8 cellular contexts compared by ENCODE assay signal in the genomic region with DNA sequence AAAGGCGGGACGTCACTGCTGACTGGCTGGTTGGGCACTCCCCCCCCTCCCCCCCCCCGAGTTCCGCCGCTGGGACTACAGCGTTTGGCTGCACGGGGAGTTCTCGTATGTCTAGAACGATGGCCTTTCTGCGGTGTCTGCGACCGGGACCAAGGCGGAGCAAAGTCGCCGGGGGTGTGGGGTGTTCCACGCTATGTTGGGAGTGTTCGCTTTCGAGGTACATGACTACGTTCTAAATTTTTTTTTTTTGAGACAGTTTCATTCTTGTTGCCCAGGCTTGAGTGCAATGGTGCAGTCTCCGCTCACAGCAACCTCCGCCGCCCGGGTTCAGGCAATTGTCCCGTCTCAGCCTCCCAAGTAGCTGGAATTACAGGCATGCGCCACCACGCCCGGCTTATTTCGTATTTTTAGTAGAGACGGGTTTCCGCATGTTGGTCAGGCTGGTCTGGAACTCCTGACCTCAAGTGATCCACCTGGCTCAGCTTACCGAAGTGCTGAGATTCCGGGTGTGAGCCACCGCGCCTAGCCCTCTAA. TPM values are rescaled to one million over a fixed set of nuclear protein-coding genes. Genes with fewer than 3 reads are reported as not detected.
DNase-seq lines count a peak whose midpoint lies in the region; ATAC-seq and TF ChIP-seq lines count a peak whose summit lies in the region.

No MANE protein-coding gene starts in this region.

- H3K9me3 ChIP-seq in HCT116 (ENCODE audit: control insufficient read depth in 1 of 2, insufficient read depth in 1 of 2, low read depth in 1 of 2, low read length in 2 of 2) (no peaks in the 10 kb centered on the region), SU-DHL-6 (ENCODE audit: insufficient read depth, low read length) (no peaks in the 10 kb centered on the region), skeletal muscle tissue (ENCODE audit: control insufficient read depth in 3 of 3, low read length in 3 of 3) (no peaks in the 10 kb centered on the region)

- H2AFZ ChIP-seq in HCT116 (ENCODE audit: low read depth, low read length, poor library complexity, severe bottlenecking), result no peak overlapping the region
- H2AFZ ChIP-seq in SU-DHL-6 (ENCODE audit: low read depth, low read length, severe bottlenecking), result peak overlapping the region; percentile 42

- H3K4me1 ChIP-seq in HCT116 (ENCODE audit: control insufficient read depth in 1 of 2, insufficient read depth in 2 of 2, low read length in 2 of 2) (peaks cover 16 to 25% of the 10 kb centered on the region in 2 experiments), foreskin keratinocyte (peaks cover 15% of the 10 kb centered on the region), skeletal muscle tissue (ENCODE audit: control insufficient read depth in 3 of 3, insufficient read depth in 3 of 3, low read length in 3 of 3) (peaks cover 28 to 44% (median 30%) of the 10 kb centered on the region in 3 donors)

- peak overlapping the region; percentile 90 to 91 for H3K4me3 ChIP-seq in HCT116 (replicated peaks in 1 of 2; ENCODE audit: low read depth in 1 of 2, low read length in 2 of 2)
- H3K4me3 ChIP-seq in SU-DHL-6 (ENCODE audit: insufficient read depth, low read length, poor library complexity, severe bottlenecking), result peak overlapping the region; percentile 81
- peak overlapping the region; percentile 88 to 99 (median 91) for H3K4me3 ChIP-seq in skeletal muscle tissue (ENCODE audit: low read length in 3 of 3)

- peaks cover 80% of the 10 kb centered on the region for H3K79me2 ChIP-seq in HCT116 (ENCODE audit: insufficient read depth, low read length)
- peaks cover 81% of the 10 kb centered on the region for H3K79me2 ChIP-seq in SU-DHL-6 (ENCODE audit: insufficient read depth, low read length)

- DNase-seq in HCT116 (ENCODE audit: low read depth, low spot score) (no peak), foreskin keratinocyte (no peak), NCI-H2196 (lab: John Stamatoyannopoulos, UW; ENCODE audit: unreplicated experiment) (no peak), H4 (ENCODE audit: low spot score) (no peak)

- TF ChIP-seq POLR2A in HCT116 (IDR thresholded peaks at IDR 0.05; ENCODE audit: borderline replicate concordance, extremely low read depth, insufficient read depth, insufficient read length), result no peak

- H3F3A ChIP-seq in SU-DHL-6 (ENCODE audit: insufficient read depth), result peaks cover 46% of the 10 kb centered on the region

- no peaks in the 10 kb centered on the region for H3K9me2 ChIP-seq in HCT116 (ENCODE audit: insufficient read depth)
- no peaks in the 10 kb centered on the region for H3K9me2 ChIP-seq in SU-DHL-6 (replicated peaks; ENCODE audit: insufficient read depth, low read length)

- CTCF ChIA-PET in HCT116 (lab: Charles Lee), result interaction anchor here (0.6 kb wide), 1 partner anchor 829 kb away, joined by 3 read pairs; no protein-coding TSS in a partner anchor

- RAD21 ChIA-PET in HCT116 (lab: Charles Lee; ENCODE audit: low non-redundant PET in 1 of 2, low total read pairs in 2 of 2, uncharacterized antibody in 2 of 2, unreplicated experiment in 2 of 2), result no interaction called here

- no peaks in the 10 kb centered on the region for H3K27me3 ChIP-seq in HCT116 (ENCODE audit: insufficient read depth, low read length)
- H3K27me3 ChIP-seq in SU-DHL-6 (ENCODE audit: low read length), result no peaks in the 10 kb centered on the region
- no peaks in the 10 kb centered on the region for H3K27me3 ChIP-seq in foreskin keratinocyte
- H3K27me3 ChIP-seq in skeletal muscle tissue (ENCODE audit: control insufficient read depth in 3 of 3, insufficient read depth in 3 of 3, low read length in 3 of 3), result no peaks in the 10 kb centered on the region

- H3K27ac ChIP-seq in HCT116 (ENCODE audit: low read depth, low read length) (peak overlapping the region; percentile 78), SU-DHL-6 (ENCODE audit: low read depth, low read length) (peak overlapping the region; percentile 93), foreskin keratinocyte (peak overlapping the region; percentile 89), skeletal muscle tissue (ENCODE audit: low read depth, low read length) (peak overlapping the region; percentile 99)

- no peak for TF ChIP-seq RAD21 in HCT116 (IDR thresholded peaks at IDR 0.05; ENCODE audit: low read depth)

- POLR2A ChIA-PET in HCT116 (lab: Charles Lee), result interaction anchor here (0.7 to 1.3 kb wide), 3 partner anchors 17 to 47 kb away, joined by 3 to 6 read pairs (median 4); no protein-coding TSS in a partner anchor

- H3K36me3 ChIP-seq in HCT116 (ENCODE audit: control insufficient read depth in 1 of 2, insufficient read depth in 2 of 2, low read length in 2 of 2), result no peaks in the 10 kb centered on the region; a peak in 2 of 4 replicates
- H3K36me3 ChIP-seq in SU-DHL-6 (ENCODE audit: low read length), result peaks cover 28% of the 10 kb centered on the region
- peaks cover 10 to 24% (median 16%) of the 10 kb centered on the region in 3 donors for H3K36me3 ChIP-seq in skeletal muscle tissue (ENCODE audit: control insufficient read depth in 3 of 3, insufficient read depth in 3 of 3, low read length in 3 of 3)

- BruUV-seq in HCT116 (replicated peaks; lab: Mats Ljungman, UMichigan), result TSS peak; percentile 80

- TF ChIP-seq CTCF in HCT116 (IDR thresholded peaks at IDR 0.05 in 2 of 3, conservative IDR thresholded peaks at IDR 0.05 in 1 of 3; ENCODE audit: borderline replicate concordance in 1 of 3, insufficient read depth in 1 of 3, low read depth in 2 of 3, low read length in 2 of 3) (no peak), SU-DHL-6 (IDR thresholded peaks at IDR 0.05; ENCODE audit: insufficient read depth, low read length, poor library complexity, severe bottlenecking) (no peak), foreskin keratinocyte (conservative IDR thresholded peaks at IDR 0.05) (no peak)

- ATAC-seq in HCT116 (no peak), foreskin keratinocyte (no peak), esophagus mucosa (no peak), GM18858 (IDR thresholded peaks at IDR 0.05; ENCODE audit: unreplicated experiment) (no peak)

- H4K20me1 ChIP-seq in HCT116 (ENCODE audit: insufficient read depth) (no peaks in the 10 kb centered on the region; the same call in 1 of the 2 replicates), SU-DHL-6 (ENCODE audit: low read depth, low read length) (peaks cover 11% of the 10 kb centered on the region)

- intact Hi-C loops in HCT116 (cut with micrococcal nuclease), result no loop called here

- H3K9ac ChIP-seq in HCT116 (ENCODE audit: low read length), result peak overlapping the region; percentile 84
- H3K9ac ChIP-seq in SU-DHL-6 (ENCODE audit: low read length), result peak overlapping the region; percentile 93
- peak overlapping the region; percentile 86 to 91 (median 89) for H3K9ac ChIP-seq in skeletal muscle tissue (ENCODE audit: low read depth in 1 of 3, low read length in 3 of 3)

- H3K4me2 ChIP-seq in HCT116 (ENCODE audit: low read length), result peak overlapping the region; percentile 93
- H3K4me2 ChIP-seq in SU-DHL-6 (ENCODE audit: low read depth, low read length, poor library complexity, severe bottlenecking), result peak overlapping the region; percentile 97

TF ChIP-seq in HCT116, 20 proteins besides CTCF, POLR2A, EP300 and RAD21:
- TF ChIP-seq TCF7L2 (IDR thresholded peaks at IDR 0.05; ENCODE audit: borderline replicate concordance, extremely low read depth, insufficient read depth, insufficient read length) (no peak), POLR2AphosphoS5 (IDR thresholded peaks at IDR 0.05; ENCODE audit: low read depth, low read length) (peak; percentile 67; the same call in 1 of the 2 replicates)
TF ChIP-seq in HCT116: peak in this region for 1.

RNA-seq across cellular contexts. Expression of gene IDI1, which starts 0.6 kb away (rescaled TPM):
- total RNA-seq in HCT116 (2021; ENCODE audit: unreplicated experiment) (37.8 TPM), foreskin keratinocyte (159 and 181 TPM in 2 replicates), skeletal muscle tissue (31.8 TPM), esophagus mucosa (39.9 TPM)
- polyA plus RNA-seq in HCT116 (2012), result 25.3 and 27.4 TPM in 2 replicates
- polyA plus RNA-seq in foreskin keratinocyte, result 102 and 136 TPM in 2 replicates
- 76.1 and 96.9 TPM in 2 replicates for total RNA-seq in H4 (2014; rRNA removed; shearing (Covaris generic))

RNA-seq across cellular contexts. Expression of gene WDR37, which starts 6.7 kb away (rescaled TPM):
- total RNA-seq in HCT116 (2021; ENCODE audit: unreplicated experiment) (9.1 TPM), foreskin keratinocyte (14.8 and 18.1 TPM in 2 replicates), skeletal muscle tissue (12.5 TPM), esophagus mucosa (12.9 TPM)
- 5.7 and 6.4 TPM in 2 replicates for polyA plus RNA-seq in HCT116 (2012)
- polyA plus RNA-seq in foreskin keratinocyte, result 6.0 and 6.5 TPM in 2 replicates
- 3.2 and 6.2 TPM in 2 replicates for total RNA-seq in H4 (2014; rRNA removed; shearing (Covaris generic))

RNA-seq across cellular contexts. Expression of gene IDI2, which starts 23.8 kb away (rescaled TPM):
- total RNA-seq in HCT116 (2021; ENCODE audit: unreplicated experiment), result not detected
- not detected in 2 replicates for polyA plus RNA-seq in HCT116 (2012)
- not detected in 2 replicates for total RNA-seq in foreskin keratinocyte
- polyA plus RNA-seq in foreskin keratinocyte, result not detected in 2 replicates
- not detected for total RNA-seq in skeletal muscle tissue
- not detected for total RNA-seq in esophagus mucosa
- total RNA-seq in H4 (2014; rRNA removed; shearing (Covaris generic)), result not detected in 2 replicates
